Comparison of ENCODE assay signal across 1 cellular context in the genomic region with DNA sequence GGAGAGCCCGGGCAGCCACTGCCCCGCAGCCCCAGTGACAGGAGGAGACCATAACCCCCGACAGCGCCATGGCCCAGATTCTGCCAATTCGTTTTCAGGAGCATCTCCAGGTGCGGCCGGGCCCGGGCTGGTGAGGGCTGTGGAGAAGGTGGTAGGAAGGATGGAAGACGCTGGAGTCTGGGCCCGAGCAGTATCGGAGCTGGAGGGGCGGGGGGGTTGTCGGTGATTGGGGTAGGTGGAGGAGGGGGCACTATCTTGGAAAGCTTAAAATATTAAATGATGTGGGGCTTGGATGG.
A peak's percentile ranks its signal among the peaks of the same experiment; 100 is the strongest.
TF ChIP-seq lines count a peak whose summit lies in the region.

No MANE protein-coding gene starts in this region.

TF ChIP-seq in K562, 482 proteins besides CTCF, POLR2A, EP300 and RAD21:
- peak; percentile 40 for TF ChIP-seq POLR2B (IDR thresholded peaks at IDR 0.05; ENCODE audit: low read depth, partially characterized antibody)
- no peak for TF ChIP-seq ZNF253 (CRISPR knock-in tag; conservative IDR thresholded peaks at IDR 0.05)
- TF ChIP-seq KLF13 (tag; IDR thresholded peaks at IDR 0.05; ENCODE audit: borderline replicate concordance, low read depth): no peak
- TF ChIP-seq ETV5 (CRISPR knock-in tag; IDR thresholded peaks at IDR 0.05; ENCODE audit: low read depth): no peak
- peak; percentile 59 for TF ChIP-seq SAP30 (IDR thresholded peaks at IDR 0.05; ENCODE audit: borderline replicate concordance, insufficient read depth, low read depth, low read length, poor library complexity, severe bottlenecking)
- no peak for TF ChIP-seq CREBBP (IDR thresholded peaks at IDR 0.05; ENCODE audit: low read depth, low read length)
- TF ChIP-seq, protein P1, sequence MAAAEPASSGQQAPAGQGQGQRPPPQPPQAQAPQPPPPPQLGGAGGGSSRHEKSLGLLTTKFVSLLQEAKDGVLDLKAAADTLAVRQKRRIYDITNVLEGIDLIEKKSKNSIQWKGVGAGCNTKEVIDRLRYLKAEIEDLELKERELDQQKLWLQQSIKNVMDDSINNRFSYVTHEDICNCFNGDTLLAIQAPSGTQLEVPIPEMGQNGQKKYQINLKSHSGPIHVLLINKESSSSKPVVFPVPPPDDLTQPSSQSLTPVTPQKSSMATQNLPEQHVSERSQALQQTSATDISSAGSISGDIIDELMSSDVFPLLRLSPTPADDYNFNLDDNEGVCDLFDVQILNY (CRISPR knock-in tag; IDR thresholded peaks at IDR 0.05): no peak
- 0 out of 4 replicates have a peak, but pooled peaks of 1 of the 2 experiments have one; percentile 23 for TF ChIP-seq SIN3A (IDR thresholded peaks at IDR 0.05; ENCODE audit: borderline replicate concordance in 2 of 2, control insufficient read depth in 1 of 2, low read depth in 2 of 2, low read length in 2 of 2)
- TF ChIP-seq LCOR (CRISPR knock-in tag; IDR thresholded peaks at IDR 0.05): no peak
- TF ChIP-seq NFIC (IDR thresholded peaks at IDR 0.05): 0 out of 2 replicates have a peak, but pooled peaks have one; percentile 32
- peak; percentile 9 for TF ChIP-seq PRPF4 (IDR thresholded peaks at IDR 0.05; ENCODE audit: insufficient read depth, low read depth, low read length, poor library complexity, severe bottlenecking)
- TF ChIP-seq CHD1 (IDR thresholded peaks at IDR 0.05; ENCODE audit: low read length): peak; percentile 89
- no peak for TF ChIP-seq KHSRP (IDR thresholded peaks at IDR 0.05)
- TF ChIP-seq CBX2 (IDR thresholded peaks at IDR 0.05; ENCODE audit: insufficient read depth, low read length, poor library complexity, severe bottlenecking): no peak
- TF ChIP-seq MAFK (IDR thresholded peaks at IDR 0.05; ENCODE audit: low read length): no peak
- 0 out of 2 replicates have a peak, but pooled peaks have one; percentile 67 for TF ChIP-seq RBFOX2 (IDR thresholded peaks at IDR 0.05; ENCODE audit: low read depth, low read length)
- no peak for TF ChIP-seq SMAD3 (CRISPR knock-in tag; conservative IDR thresholded peaks at IDR 0.05)
- 0 out of 4 replicates have a peak, but pooled peaks of 1 of the 2 experiments have one; percentile 37 for TF ChIP-seq HDAC1 (IDR thresholded peaks at IDR 0.05)
- TF ChIP-seq, protein P2, sequence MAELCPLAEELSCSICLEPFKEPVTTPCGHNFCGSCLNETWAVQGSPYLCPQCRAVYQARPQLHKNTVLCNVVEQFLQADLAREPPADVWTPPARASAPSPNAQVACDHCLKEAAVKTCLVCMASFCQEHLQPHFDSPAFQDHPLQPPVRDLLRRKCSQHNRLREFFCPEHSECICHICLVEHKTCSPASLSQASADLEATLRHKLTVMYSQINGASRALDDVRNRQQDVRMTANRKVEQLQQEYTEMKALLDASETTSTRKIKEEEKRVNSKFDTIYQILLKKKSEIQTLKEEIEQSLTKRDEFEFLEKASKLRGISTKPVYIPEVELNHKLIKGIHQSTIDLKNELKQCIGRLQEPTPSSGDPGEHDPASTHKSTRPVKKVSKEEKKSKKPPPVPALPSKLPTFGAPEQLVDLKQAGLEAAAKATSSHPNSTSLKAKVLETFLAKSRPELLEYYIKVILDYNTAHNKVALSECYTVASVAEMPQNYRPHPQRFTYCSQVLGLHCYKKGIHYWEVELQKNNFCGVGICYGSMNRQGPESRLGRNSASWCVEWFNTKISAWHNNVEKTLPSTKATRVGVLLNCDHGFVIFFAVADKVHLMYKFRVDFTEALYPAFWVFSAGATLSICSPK (IDR thresholded peaks at IDR 0.05; ENCODE audit: borderline replicate concordance): no peak
- TF ChIP-seq, protein P3, sequence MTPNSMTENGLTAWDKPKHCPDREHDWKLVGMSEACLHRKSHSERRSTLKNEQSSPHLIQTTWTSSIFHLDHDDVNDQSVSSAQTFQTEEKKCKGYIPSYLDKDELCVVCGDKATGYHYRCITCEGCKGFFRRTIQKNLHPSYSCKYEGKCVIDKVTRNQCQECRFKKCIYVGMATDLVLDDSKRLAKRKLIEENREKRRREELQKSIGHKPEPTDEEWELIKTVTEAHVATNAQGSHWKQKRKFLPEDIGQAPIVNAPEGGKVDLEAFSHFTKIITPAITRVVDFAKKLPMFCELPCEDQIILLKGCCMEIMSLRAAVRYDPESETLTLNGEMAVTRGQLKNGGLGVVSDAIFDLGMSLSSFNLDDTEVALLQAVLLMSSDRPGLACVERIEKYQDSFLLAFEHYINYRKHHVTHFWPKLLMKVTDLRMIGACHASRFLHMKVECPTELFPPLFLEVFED (CRISPR knock-in tag; conservative IDR thresholded peaks at IDR 0.05): 0 out of 2 replicates have a peak, but pooled peaks have one; percentile 9
- no peak for TF ChIP-seq RBM25 (IDR thresholded peaks at IDR 0.05; ENCODE audit: low read depth, low read length, severe bottlenecking)
- TF ChIP-seq, protein P4, sequence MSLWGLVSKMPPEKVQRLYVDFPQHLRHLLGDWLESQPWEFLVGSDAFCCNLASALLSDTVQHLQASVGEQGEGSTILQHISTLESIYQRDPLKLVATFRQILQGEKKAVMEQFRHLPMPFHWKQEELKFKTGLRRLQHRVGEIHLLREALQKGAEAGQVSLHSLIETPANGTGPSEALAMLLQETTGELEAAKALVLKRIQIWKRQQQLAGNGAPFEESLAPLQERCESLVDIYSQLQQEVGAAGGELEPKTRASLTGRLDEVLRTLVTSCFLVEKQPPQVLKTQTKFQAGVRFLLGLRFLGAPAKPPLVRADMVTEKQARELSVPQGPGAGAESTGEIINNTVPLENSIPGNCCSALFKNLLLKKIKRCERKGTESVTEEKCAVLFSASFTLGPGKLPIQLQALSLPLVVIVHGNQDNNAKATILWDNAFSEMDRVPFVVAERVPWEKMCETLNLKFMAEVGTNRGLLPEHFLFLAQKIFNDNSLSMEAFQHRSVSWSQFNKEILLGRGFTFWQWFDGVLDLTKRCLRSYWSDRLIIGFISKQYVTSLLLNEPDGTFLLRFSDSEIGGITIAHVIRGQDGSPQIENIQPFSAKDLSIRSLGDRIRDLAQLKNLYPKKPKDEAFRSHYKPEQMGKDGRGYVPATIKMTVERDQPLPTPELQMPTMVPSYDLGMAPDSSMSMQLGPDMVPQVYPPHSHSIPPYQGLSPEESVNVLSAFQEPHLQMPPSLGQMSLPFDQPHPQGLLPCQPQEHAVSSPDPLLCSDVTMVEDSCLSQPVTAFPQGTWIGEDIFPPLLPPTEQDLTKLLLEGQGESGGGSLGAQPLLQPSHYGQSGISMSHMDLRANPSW (CRISPR knock-in tag; IDR thresholded peaks at IDR 0.05): no peak
- no peak for TF ChIP-seq FOXM1 (IDR thresholded peaks at IDR 0.05; ENCODE audit: low read depth)
- TF ChIP-seq FOXM1 (CRISPR knock-in tag; IDR thresholded peaks at IDR 0.05; ENCODE audit: low read depth): no peak
- TF ChIP-seq, protein P5, sequence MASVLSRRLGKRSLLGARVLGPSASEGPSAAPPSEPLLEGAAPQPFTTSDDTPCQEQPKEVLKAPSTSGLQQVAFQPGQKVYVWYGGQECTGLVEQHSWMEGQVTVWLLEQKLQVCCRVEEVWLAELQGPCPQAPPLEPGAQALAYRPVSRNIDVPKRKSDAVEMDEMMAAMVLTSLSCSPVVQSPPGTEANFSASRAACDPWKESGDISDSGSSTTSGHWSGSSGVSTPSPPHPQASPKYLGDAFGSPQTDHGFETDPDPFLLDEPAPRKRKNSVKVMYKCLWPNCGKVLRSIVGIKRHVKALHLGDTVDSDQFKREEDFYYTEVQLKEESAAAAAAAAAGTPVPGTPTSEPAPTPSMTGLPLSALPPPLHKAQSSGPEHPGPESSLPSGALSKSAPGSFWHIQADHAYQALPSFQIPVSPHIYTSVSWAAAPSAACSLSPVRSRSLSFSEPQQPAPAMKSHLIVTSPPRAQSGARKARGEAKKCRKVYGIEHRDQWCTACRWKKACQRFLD (CRISPR knock-in tag; IDR thresholded peaks at IDR 0.05): 0 out of 2 replicates have a peak, but pooled peaks have one; percentile 57
- peak; percentile 72; the same call in 1 of the 2 replicates for TF ChIP-seq GTF2E2 (tag; IDR thresholded peaks at IDR 0.05)
- TF ChIP-seq, protein P6, sequence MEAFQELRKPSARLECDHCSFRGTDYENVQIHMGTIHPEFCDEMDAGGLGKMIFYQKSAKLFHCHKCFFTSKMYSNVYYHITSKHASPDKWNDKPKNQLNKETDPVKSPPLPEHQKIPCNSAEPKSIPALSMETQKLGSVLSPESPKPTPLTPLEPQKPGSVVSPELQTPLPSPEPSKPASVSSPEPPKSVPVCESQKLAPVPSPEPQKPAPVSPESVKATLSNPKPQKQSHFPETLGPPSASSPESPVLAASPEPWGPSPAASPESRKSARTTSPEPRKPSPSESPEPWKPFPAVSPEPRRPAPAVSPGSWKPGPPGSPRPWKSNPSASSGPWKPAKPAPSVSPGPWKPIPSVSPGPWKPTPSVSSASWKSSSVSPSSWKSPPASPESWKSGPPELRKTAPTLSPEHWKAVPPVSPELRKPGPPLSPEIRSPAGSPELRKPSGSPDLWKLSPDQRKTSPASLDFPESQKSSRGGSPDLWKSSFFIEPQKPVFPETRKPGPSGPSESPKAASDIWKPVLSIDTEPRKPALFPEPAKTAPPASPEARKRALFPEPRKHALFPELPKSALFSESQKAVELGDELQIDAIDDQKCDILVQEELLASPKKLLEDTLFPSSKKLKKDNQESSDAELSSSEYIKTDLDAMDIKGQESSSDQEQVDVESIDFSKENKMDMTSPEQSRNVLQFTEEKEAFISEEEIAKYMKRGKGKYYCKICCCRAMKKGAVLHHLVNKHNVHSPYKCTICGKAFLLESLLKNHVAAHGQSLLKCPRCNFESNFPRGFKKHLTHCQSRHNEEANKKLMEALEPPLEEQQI (IDR thresholded peaks at IDR 0.05): 0 out of 2 replicates have a peak, but pooled peaks have one; percentile 2
- TF ChIP-seq, protein P7, sequence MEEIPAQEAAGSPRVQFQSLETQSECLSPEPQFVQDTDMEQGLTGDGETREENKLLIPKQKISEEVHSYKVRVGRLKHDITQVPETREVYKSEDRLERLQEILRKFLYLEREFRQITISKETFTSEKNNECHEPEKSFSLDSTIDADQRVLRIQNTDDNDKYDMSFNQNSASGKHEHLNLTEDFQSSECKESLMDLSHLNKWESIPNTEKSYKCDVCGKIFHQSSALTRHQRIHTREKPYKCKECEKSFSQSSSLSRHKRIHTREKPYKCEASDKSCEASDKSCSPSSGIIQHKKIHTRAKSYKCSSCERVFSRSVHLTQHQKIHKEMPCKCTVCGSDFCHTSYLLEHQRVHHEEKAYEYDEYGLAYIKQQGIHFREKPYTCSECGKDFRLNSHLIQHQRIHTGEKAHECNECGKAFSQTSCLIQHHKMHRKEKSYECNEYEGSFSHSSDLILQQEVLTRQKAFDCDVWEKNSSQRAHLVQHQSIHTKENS (CRISPR knock-in tag; IDR thresholded peaks at IDR 0.05): no peak
- TF ChIP-seq GABPA (tag; conservative IDR thresholded peaks at IDR 0.05; ENCODE audit: low read depth): no peak
- TF ChIP-seq, protein P8, sequence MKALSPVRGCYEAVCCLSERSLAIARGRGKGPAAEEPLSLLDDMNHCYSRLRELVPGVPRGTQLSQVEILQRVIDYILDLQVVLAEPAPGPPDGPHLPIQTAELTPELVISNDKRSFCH (CRISPR knock-in tag; IDR thresholded peaks at IDR 0.05): no peak
- TF ChIP-seq, protein P8 (tag; IDR thresholded peaks at IDR 0.05): no peak
